8 cellular contexts compared by ENCODE assay signal in the genomic region with DNA sequence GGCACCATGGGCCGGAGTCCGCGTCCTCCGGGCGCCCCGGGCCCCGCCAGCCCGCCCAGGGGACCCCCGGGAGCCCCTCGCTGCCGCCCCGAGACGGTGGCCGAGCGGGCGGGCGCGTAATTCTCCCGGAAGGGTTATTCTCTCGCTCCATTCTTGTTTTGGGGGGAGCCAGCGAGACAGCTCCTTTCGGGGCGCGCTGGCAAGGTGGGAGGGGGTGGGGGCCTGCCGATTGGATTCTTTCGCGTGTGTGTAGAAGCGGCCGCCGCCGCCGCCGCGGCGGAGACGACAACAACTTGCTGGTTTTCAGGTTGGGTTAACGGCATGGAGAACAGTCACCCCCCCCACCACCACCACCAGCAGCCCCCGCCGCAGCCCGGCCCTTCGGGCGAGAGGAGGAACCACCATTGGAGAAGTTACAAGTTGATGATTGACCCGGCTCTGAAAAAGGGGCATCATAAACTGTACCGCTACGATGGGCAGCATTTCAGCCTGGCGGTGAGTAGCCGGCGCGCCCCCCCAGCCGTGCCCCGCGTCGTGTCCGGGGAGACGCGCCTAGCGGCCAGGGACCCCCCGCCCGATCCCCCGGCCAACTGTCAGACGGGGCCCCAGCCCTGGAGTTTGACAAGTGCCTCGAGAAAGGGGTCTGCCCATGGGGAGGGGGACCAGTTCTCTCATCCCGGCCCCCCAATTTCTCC. TPM values are rescaled to one million over a fixed set of nuclear protein-coding genes. Genes with fewer than 3 reads are reported as not detected.
A peak's percentile ranks its signal among the peaks of the same experiment; 100 is the strongest.
DNase-seq lines count a peak whose midpoint lies in the region; ATAC-seq and TF ChIP-seq lines count a peak whose summit lies in the region.

No MANE protein-coding gene starts in this region.

- H3K36me3 ChIP-seq in Loucy (ENCODE audit: insufficient read depth, low read length) (peaks cover 6% of the 10 kb centered on the region; the same call in 1 of the 2 replicates), esophagus (ENCODE audit: control insufficient read depth in 2 of 2, insufficient read depth in 2 of 2, low read length in 1 of 2) (peaks cover 0 to 12% of the 10 kb centered on the region in 2 donors)

- H3K4me3 Mint-ChIP-seq in activated CD8-positive, alpha-beta memory T cell treated with anti-CD3 and anti-CD28 coated beads, Interleukin-2, amount 10 ng/mL, durations not matched to agents 7 days and 5 days: peak overlapping the region; percentile 85
- H3K4me3 Mint-ChIP-seq in nephron: peak overlapping the region; percentile 98 to 99 (median 98)

- H3K9me3 ChIP-seq in Loucy (ENCODE audit: insufficient read depth, low read depth, low read length) (no peaks in the 10 kb centered on the region), esophagus (ENCODE audit: control insufficient read depth in 2 of 2, insufficient read depth in 1 of 2, low read depth in 1 of 2, low read length in 1 of 2) (no peaks in the 10 kb centered on the region)

- H3K4me1 ChIP-seq in Loucy (ENCODE audit: insufficient read depth, low read length, poor library complexity, severe bottlenecking): peaks cover 25% of the 10 kb centered on the region
- peaks cover 5 to 10% of the 10 kb centered on the region in 2 donors for H3K4me1 ChIP-seq in esophagus (ENCODE audit: control insufficient read depth in 2 of 2, insufficient read depth in 2 of 2, low read length in 1 of 2)

- H3K27ac Mint-ChIP-seq in activated CD8-positive, alpha-beta memory T cell treated with anti-CD3 and anti-CD28 coated beads, Interleukin-2, amount 10 ng/mL, durations not matched to agents 7 days and 5 days: peak overlapping the region; percentile 95
- peak overlapping the region; percentile 93 to 99 (median 98) for H3K27ac Mint-ChIP-seq in nephron

- no peak for ATAC-seq in activated CD8-positive, alpha-beta memory T cell treated with anti-CD3 and anti-CD28 coated beads, Interleukin-2, amount 10 ng/mL, durations not matched to agents 7 days and 5 days
- ATAC-seq in HG02642 (IDR thresholded peaks at IDR 0.05; ENCODE audit: poor library complexity, unreplicated experiment): no peak

- no peaks in the 10 kb centered on the region for H3K9me2 ChIP-seq in Loucy (replicated peaks; ENCODE audit: low read depth, low read length)

- H3K27me3 ChIP-seq in Loucy (ENCODE audit: insufficient read depth, low read length, poor library complexity, severe bottlenecking) (peaks cover 6% of the 10 kb centered on the region), esophagus (ENCODE audit: control insufficient read depth in 1 of 2, insufficient read depth in 2 of 2, low read length in 2 of 2) (no peaks in the 10 kb centered on the region)

- H3K27ac ChIP-seq in esophagus (ENCODE audit: low read depth in 2 of 2, low read length in 1 of 2): peak overlapping the region; percentile 99

- no peaks in the 10 kb centered on the region for H3K9me3 Mint-ChIP-seq in activated CD8-positive, alpha-beta memory T cell treated with anti-CD3 and anti-CD28 coated beads, Interleukin-2, amount 10 ng/mL, durations not matched to agents 7 days and 5 days (ENCODE audit: low read depth)
- no peaks in the 10 kb centered on the region for H3K9me3 Mint-ChIP-seq in nephron

- H3K9ac ChIP-seq in Loucy (ENCODE audit: low read depth, low read length, poor library complexity, severe bottlenecking): peak overlapping the region; percentile 79

- H3K4me1 Mint-ChIP-seq in activated CD8-positive, alpha-beta memory T cell treated with anti-CD3 and anti-CD28 coated beads, Interleukin-2, amount 10 ng/mL, durations not matched to agents 7 days and 5 days: peaks cover 25% of the 10 kb centered on the region
- peaks cover 19% of the 10 kb centered on the region for H3K4me1 Mint-ChIP-seq in nephron

- DNase-seq in EL: peak; percentile 41
- peak; percentile 68 for DNase-seq in activated CD8-positive, alpha-beta memory T cell treated with anti-CD3 and anti-CD28 coated beads, Interleukin-2, amount 10 ng/mL, durations not matched to agents 7 days and 5 days
- DNase-seq in SW 1271 (lab: John Stamatoyannopoulos, UW): no peak
- DNase-seq in iPS-NIHi11 (ENCODE audit: low spot score): no peak

- H3K4me3 ChIP-seq in Loucy (ENCODE audit: low read length, poor library complexity, severe bottlenecking) (peak overlapping the region; percentile 79), esophagus (ENCODE audit: low read depth in 1 of 2, low read length in 2 of 2) (peak overlapping the region; percentile 71 to 88)

- 1% methylated on average over 60 to 63 of the region's 63 CpGs for WGBS in esophagus, 2 donors

- CTCF ChIA-PET in activated CD8-positive, alpha-beta memory T cell treated with anti-CD3 and anti-CD28 coated beads, Interleukin-2, amount 10 ng/mL, durations not matched to agents 7 days and 5 days (lab: Charles Lee): interaction anchor here (0.7 to 45.4 kb wide), 4 partner anchors 7 to 84 kb away, joined by 4 to 1678 read pairs (median 844); partner anchors contain the start of genes PSMD9, RHOF and SETD1B

- peaks cover 85% of the 10 kb centered on the region for H3K79me2 ChIP-seq in Loucy (ENCODE audit: insufficient read depth, low read length)

- H3K27me3 Mint-ChIP-seq in activated CD8-positive, alpha-beta memory T cell treated with anti-CD3 and anti-CD28 coated beads, Interleukin-2, amount 10 ng/mL, durations not matched to agents 7 days and 5 days: no peaks in the 10 kb centered on the region
- no peaks in the 10 kb centered on the region for H3K27me3 Mint-ChIP-seq in nephron (ENCODE audit: low read depth)

- 0 out of 2 replicates have a peak overlapping the region, but pooled peaks have one; percentile 26 for H2AFZ ChIP-seq in Loucy (ENCODE audit: low read length)

- peaks cover 6% of the 10 kb centered on the region; the same call in 1 of the 2 replicates for H3F3A ChIP-seq in Loucy (ENCODE audit: low read depth)

- peaks cover 35% of the 10 kb centered on the region for H3K36me3 Mint-ChIP-seq in activated CD8-positive, alpha-beta memory T cell treated with anti-CD3 and anti-CD28 coated beads, Interleukin-2, amount 10 ng/mL, durations not matched to agents 7 days and 5 days
- H3K36me3 Mint-ChIP-seq in nephron (ENCODE audit: low read depth): peaks cover 20% of the 10 kb centered on the region

- H4K20me1 ChIP-seq in Loucy (ENCODE audit: insufficient read depth, low read length, poor library complexity, severe bottlenecking): peaks cover 29% of the 10 kb centered on the region

- H3K4me2 ChIP-seq in Loucy (ENCODE audit: low read depth, low read length, poor library complexity, severe bottlenecking): peak overlapping the region; percentile 75

- no peak for TF ChIP-seq CTCF in Loucy (conservative IDR thresholded peaks at IDR 0.05; ENCODE audit: low read length)
- no peak for TF ChIP-seq CTCF in nephron (IDR thresholded peaks at IDR 0.05; ENCODE audit: unreplicated experiment in 3 of 3)

RNA-seq across cellular contexts. Expression of gene SETD1B, which starts 0.8 kb away (rescaled TPM):
- 10 to 100 TPM; 33.7 to 35.9 TPM for total RNA-seq in activated CD8-positive, alpha-beta memory T cell treated with anti-CD3 and anti-CD28 coated beads, Interleukin-2, amount 10 ng/mL, durations not matched to agents 7 days and 5 days
- 10 to 100 TPM in 1 of 2 donors, 1 to 10 TPM in 1; 7.7 to 12.8 TPM for polyA plus RNA-seq in esophagus

RNA-seq across cellular contexts. Expression of gene RHOF, which starts 11.1 kb away (rescaled TPM):
- total RNA-seq in activated CD8-positive, alpha-beta memory T cell treated with anti-CD3 and anti-CD28 coated beads, Interleukin-2, amount 10 ng/mL, durations not matched to agents 7 days and 5 days: 100 to 1,000 TPM; 114 to 137 TPM
- 1 to 10 TPM; 5.8 to 6.4 TPM for polyA plus RNA-seq in esophagus

RNA-seq across cellular contexts. Expression of gene HPD, which starts 54.1 kb away (rescaled TPM):
- total RNA-seq in activated CD8-positive, alpha-beta memory T cell treated with anti-CD3 and anti-CD28 coated beads, Interleukin-2, amount 10 ng/mL, durations not matched to agents 7 days and 5 days: not detected
- polyA plus RNA-seq in esophagus: under 1 TPM; 0.29 to 0.31 TPM

Comparison
In these comparisons a context has a peak if more than half of its experiments do, and no peak if none do; other contexts are left out.
1. DNase-seq: peak in EL (single experiment) and activated CD8-positive, alpha-beta memory T cell treated with anti-CD3 and anti-CD28 coated beads, Interleukin-2, amount 10 ng/mL, durations not matched to agents 7 days and 5 days (single experiment); none in SW 1271 (0 of 2) and iPS-NIHi11 (single experiment).